In genomic region chr10:49281461-49281860, GRCh38 we compare ENCODE assay signal across 14 cellular contexts. TPM values are rescaled to one million over a fixed set of nuclear protein-coding genes. Genes with fewer than 3 reads are reported as not detected.
A peak's percentile ranks its signal among the peaks of the same experiment; 100 is the strongest.
DNase-seq lines count a peak whose midpoint lies in the region; TF ChIP-seq lines count a peak whose summit lies in the region.
"Had no signal": no experiment of that assay in that cellular context is flagged by ENCODE, and none has a peak within 500 bp of the region (broad histone marks: within the 10 kb centered on the region; RNA-seq: fewer than 3 reads in every experiment).

No MANE protein-coding gene starts in this region.

- intact Hi-C loops in PC-9 (cut with micrococcal nuclease; ENCODE audit: unreplicated experiment), result no loop called here

- H3K27me3 ChIP-seq in PC-9 (ENCODE audit: insufficient read depth, low read depth), result peaks cover 44% of the 10 kb centered on the region

- H3K27ac ChIP-seq in 22Rv1, result no peak overlapping the region
- no peak overlapping the region for H3K27ac ChIP-seq in PC-9
- no peak overlapping the region for H3K27ac ChIP-seq in caudate nucleus (ENCODE audit: low read depth, low read length)

- no peaks in the 10 kb centered on the region for H3K9me2 ChIP-seq in PC-9 (ENCODE audit: insufficient read depth)

- H2AFZ ChIP-seq in PC-9, result no peak overlapping the region

- DNase-seq in GM10248 (ENCODE audit: extremely low spot score), result no peak
- DNase-seq in PC-9, result no peak
- DNase-seq in iPS-NIHi7 (ENCODE audit: extremely low spot score), result peak; percentile 73
- no peak for DNase-seq in NCI-H446 (lab: John Stamatoyannopoulos, UW)
- no peak for DNase-seq in activated naive CD4-positive, alpha-beta T cell treated with anti-CD3 and anti-CD28 coated beads, Interleukin-2, amount 50 U/mL, for 16 hours
- no peak for DNase-seq in NCI-H187 (lab: John Stamatoyannopoulos, UW)
- no peak for DNase-seq in caudate nucleus (lab: John Stamatoyannopoulos, UW)
- DNase-seq: activated CD4-positive, alpha-beta T cell treated with anti-CD3 and anti-CD28 coated beads, Interleukin-2, amount 50 U/mL, for 1 hour; effector CD4-positive, alpha-beta T cell; MV-4-11; NCI-H526 treated with DMSO at 0.1 percent for 48 hours had no signal

- no peaks in the 10 kb centered on the region for H3K9me3 ChIP-seq in PC-9 (ENCODE audit: insufficient read depth, low read depth)

- H3K36me3 ChIP-seq in PC-9 (ENCODE audit: low read depth), result no peaks in the 10 kb centered on the region

- H3K4me2 ChIP-seq in PC-9, result no peak overlapping the region

- POLR2A ChIA-PET in GM10248 (lab: Yijun Ruan, JAX), result no interaction called here
- POLR2A ChIA-PET in PC-9 (lab: Charles Lee; ENCODE audit: unreplicated experiment), result no interaction called here

- no TSS peak for BruUV-seq in PC-9 (replicated peaks; lab: Mats Ljungman, UMichigan)

- H4K20me1 ChIP-seq in PC-9 (ENCODE audit: insufficient read depth), result no peaks in the 10 kb centered on the region

- no peaks in the 10 kb centered on the region for H3F3A ChIP-seq in PC-9 (ENCODE audit: insufficient read depth, low read depth)

- no peaks in the 10 kb centered on the region for H3K4me1 ChIP-seq in PC-9 (replicated peaks; ENCODE audit: insufficient read depth)

- H3K4me3 ChIP-seq in PC-9, result no peak overlapping the region
- H3K4me3 ChIP-seq: skin epidermis had no signal

- no peaks in the 10 kb centered on the region for H3K79me2 ChIP-seq in PC-9 (ENCODE audit: low read depth)

- TF ChIP-seq CTCF in 22Rv1 (IDR thresholded peaks at IDR 0.05) (peak; percentile 61), GM10248 (IDR thresholded peaks at IDR 0.05; ENCODE audit: control extremely low read depth, extremely low read depth, low read depth, missing control alignments) (peak; percentile 17), PC-9 (conservative IDR thresholded peaks at IDR 0.05) (peak; percentile 50)

- CTCF ChIA-PET in GM10248 (lab: Yijun Ruan, JAX), result no interaction called here
- CTCF ChIA-PET in PC-9 (lab: Charles Lee), result no interaction called here

RNA-seq across cellular contexts. Expression of gene C10orf71, which starts 17.5 kb away (rescaled TPM):
- not detected in 2 replicates for total RNA-seq in PC-9 (2021)
- total RNA-seq: mononuclear cell had no signal
